ENCODE assay signal across 20 cellular contexts in the genomic region with DNA sequence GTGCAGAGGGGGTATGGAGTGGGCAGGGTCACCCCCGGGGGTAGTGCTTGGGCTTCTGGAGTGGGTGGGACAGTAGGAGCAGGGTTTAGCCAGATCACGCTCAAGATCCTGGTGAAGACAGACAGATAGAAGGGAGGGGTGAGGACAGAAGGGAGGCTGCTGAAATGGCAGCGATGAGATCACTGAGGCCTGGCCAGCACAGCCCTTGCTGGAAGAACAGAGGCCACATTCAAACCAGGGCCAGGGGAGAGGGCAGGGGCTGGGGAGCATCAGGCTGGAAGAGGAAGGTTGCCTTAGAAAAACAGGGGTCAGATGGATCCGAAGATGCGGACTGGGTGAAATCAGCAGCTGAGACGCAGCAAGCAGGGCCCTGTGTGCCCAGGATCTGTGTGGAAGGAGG.
A peak's percentile ranks its signal among the peaks of the same experiment; 100 is the strongest.
DNase-seq lines count a peak whose midpoint lies in the region; ATAC-seq and TF ChIP-seq lines count a peak whose summit lies in the region.
"Had no signal": no experiment of that assay in that cellular context is flagged by ENCODE, and none has a peak within 500 bp of the region (broad histone marks: within the 10 kb centered on the region; RNA-seq: fewer than 3 reads in every experiment).

No MANE protein-coding gene starts in this region.

- peak in 5 of 8 donors; percentile 17 to 52 (median 33) for ATAC-seq in heart right ventricle
- ATAC-seq: activated naive CD4-positive, alpha-beta T cell treated with anti-CD3 and anti-CD28 coated beads, Interleukin-2, amount 50 U/mL, for 72 hours; effector memory CD8-positive, alpha-beta T cell; PC-3 had no signal

- peaks cover 10% of the 10 kb centered on the region for H3K36me3 Mint-ChIP-seq in MCF 10A (ENCODE audit: insufficient read depth, unreplicated experiment)
- peaks cover 15% of the 10 kb centered on the region for H3K36me3 Mint-ChIP-seq in nephron (ENCODE audit: low read depth)
- no peaks in the 10 kb centered on the region for H3K36me3 Mint-ChIP-seq in CD8-positive, alpha-beta memory T cell
- H3K36me3 Mint-ChIP-seq: activated naive CD4-positive, alpha-beta T cell treated with anti-CD3 and anti-CD28 coated beads, Interleukin-2, amount 50 U/mL, for 72 hours; IgD-negative memory B cell had no signal

- H3K27ac ChIP-seq in breast epithelium (no peak overlapping the region), heart right ventricle (peak overlapping the region in 3 of 10 donors; percentile 16 to 36 (median 27)), thyroid gland (peak overlapping the region in 2 of 3 donors; percentile 18 to 26), ovary (no peak overlapping the region)
- no peak overlapping the region for H3K27ac ChIP-seq in CD8-positive, alpha-beta memory T cell (ENCODE audit: low read depth, low read length)
- H3K27ac ChIP-seq: neutrophil had no signal

- POLR2A ChIA-PET in MCF 10A (lab: Yijun Ruan, JAX), result no interaction called here
- POLR2A ChIA-PET in CD8-positive, alpha-beta memory T cell (lab: Charles Lee), result no interaction called here

- H3K36me3 ChIP-seq in breast epithelium (no peaks in the 10 kb centered on the region), heart right ventricle (peaks cover 0 to 30% (median 12%) of the 10 kb centered on the region in 9 donors), thyroid gland (peaks cover 0 to 4% of the 10 kb centered on the region in 2 donors), ovary (no peaks in the 10 kb centered on the region)
- H3K36me3 ChIP-seq in CD8-positive, alpha-beta memory T cell (ENCODE audit: insufficient read depth, low read length), result no peaks in the 10 kb centered on the region

- H3K4me3 Mint-ChIP-seq in MCF 10A (ENCODE audit: unreplicated experiment) (no peak overlapping the region), nephron (peak overlapping the region in 1 of 3 experiments; percentile 21)
- H3K4me3 Mint-ChIP-seq in CD8-positive, alpha-beta memory T cell, result no peak overlapping the region
- H3K4me3 Mint-ChIP-seq: effector memory CD8-positive, alpha-beta T cell; IgD-negative memory B cell had no signal

- WGBS in heart right ventricle, 2 donors, result 79% methylated on average over 6 of the region's 6 CpGs
- 78 to 81% methylated on average over 6 of the region's 6 CpGs for WGBS in thyroid gland, 2 donors
- WGBS in ovary, 3 donors, result 84 to 89% (median 88%) methylated on average over 6 of the region's 6 CpGs

- TF ChIP-seq CTCF in MCF 10A (IDR thresholded peaks at IDR 0.05; ENCODE audit: unreplicated experiment) (no peak), breast epithelium (IDR thresholded peaks at IDR 0.05) (no peak), heart right ventricle (IDR thresholded peaks at IDR 0.05) (no peak), nephron (IDR thresholded peaks at IDR 0.05; ENCODE audit: unreplicated experiment in 3 of 3) (no peak), thyroid gland (IDR thresholded peaks at IDR 0.05) (no peak), ovary (IDR thresholded peaks at IDR 0.05) (no peak)

- CTCF ChIA-PET in MCF 10A (lab: Yijun Ruan, JAX), result interaction anchor here (0.8 to 5.5 kb wide), 11 partner anchors 11 to 502 kb away, joined by 3 to 77 read pairs (median 6); no protein-coding TSS in a partner anchor
- CTCF ChIA-PET in CD8-positive, alpha-beta memory T cell (lab: Charles Lee), result interaction anchor here (1.1 to 7.2 kb wide), 7 partner anchors 9 to 584 kb away, joined by 3 to 87 read pairs (median 6); a partner anchor contains a TSS

- TF ChIP-seq POLR2A in breast epithelium (IDR thresholded peaks at IDR 0.05) (no peak), thyroid gland (IDR thresholded peaks at IDR 0.05) (no peak), ovary (IDR thresholded peaks at IDR 0.05) (no peak)

- peaks cover under 1% of the 10 kb centered on the region for H3K4me1 Mint-ChIP-seq in MCF 10A (ENCODE audit: insufficient read depth, unreplicated experiment)
- peaks cover 43% of the 10 kb centered on the region for H3K4me1 Mint-ChIP-seq in nephron
- H3K4me1 Mint-ChIP-seq in CD8-positive, alpha-beta memory T cell, result peaks cover 0 to 3% (median 3%) of the 10 kb centered on the region in 3 donors

- H3K4me1 ChIP-seq in breast epithelium, result no peaks in the 10 kb centered on the region
- H3K4me1 ChIP-seq in heart right ventricle, result peaks cover 10 to 72% (median 38%) of the 10 kb centered on the region in 9 donors
- peaks cover 0 to 26% of the 10 kb centered on the region in 2 donors for H3K4me1 ChIP-seq in thyroid gland
- H3K4me1 ChIP-seq in ovary (ENCODE audit: insufficient read depth), result peaks cover 5% of the 10 kb centered on the region
- no peaks in the 10 kb centered on the region for H3K4me1 ChIP-seq in CD8-positive, alpha-beta memory T cell (ENCODE audit: insufficient read depth, low read length)

- no peaks in the 10 kb centered on the region for H3K9me3 ChIP-seq in breast epithelium
- no peaks in the 10 kb centered on the region for H3K9me3 ChIP-seq in heart right ventricle
- no peaks in the 10 kb centered on the region for H3K9me3 ChIP-seq in thyroid gland
- H3K9me3 ChIP-seq in ovary, result no peaks in the 10 kb centered on the region
- H3K9me3 ChIP-seq in CD8-positive, alpha-beta memory T cell (ENCODE audit: low read length), result no peaks in the 10 kb centered on the region
- H3K9me3 ChIP-seq: neutrophil, SK-N-SH, upper lobe of left lung had no signal

- intact Hi-C loops in MCF 10A (cut with micrococcal nuclease) (loop anchor here (5.0 kb wide), 2 partner anchors 466 to 584 kb away; a partner anchor contains a TSS), breast epithelium (cut with DNase I; ENCODE audit: low total_unique reads) (no loop called here), heart right ventricle (cut with DNase I) (loop anchor here in 8 of 10 donors (2.0 to 10.0 kb wide), 7 partner anchors 34 to 1406 kb away; no protein-coding TSS in a partner anchor), thyroid gland (cut with DNase I) (no loop called here), ovary (cut with DNase I) (loop anchor here in 1 of 4 donors (5.0 kb wide), 1 partner anchor 209 kb away; no protein-coding TSS in a partner anchor)

- H3K4me3 ChIP-seq in breast epithelium, result no peak overlapping the region
- no peak overlapping the region for H3K4me3 ChIP-seq in heart right ventricle
- no peak overlapping the region for H3K4me3 ChIP-seq in thyroid gland (replicated peaks in 1 of 3)
- no peak overlapping the region for H3K4me3 ChIP-seq in ovary
- no peak overlapping the region for H3K4me3 ChIP-seq in CD8-positive, alpha-beta memory T cell (ENCODE audit: low read length)
- H3K4me3 ChIP-seq: upper lobe of left lung had no signal

- no peaks in the 10 kb centered on the region for H3K27me3 Mint-ChIP-seq in MCF 10A (ENCODE audit: insufficient read depth, unreplicated experiment)
- H3K27me3 Mint-ChIP-seq in nephron (ENCODE audit: low read depth), result peaks cover 4% of the 10 kb centered on the region
- H3K27me3 Mint-ChIP-seq in CD8-positive, alpha-beta memory T cell, result peaks cover 4 to 18% of the 10 kb centered on the region in 2 donors

- TF ChIP-seq EP300 in ovary (IDR thresholded peaks at IDR 0.05), result no peak

- H3K27ac Mint-ChIP-seq in MCF 10A (ENCODE audit: low read depth, unreplicated experiment), result peak overlapping the region; percentile 55
- H3K27ac Mint-ChIP-seq in nephron, result peak overlapping the region; percentile 45 to 77 (median 63)
- H3K27ac Mint-ChIP-seq in CD8-positive, alpha-beta memory T cell, result peak overlapping the region in 1 of 8 donors; percentile 80
- H3K27ac Mint-ChIP-seq: activated naive CD4-positive, alpha-beta T cell treated with anti-CD3 and anti-CD28 coated beads, Interleukin-2, amount 50 U/mL, for 72 hours; IgD-negative memory B cell had no signal

- BruUV-seq in MCF 10A (replicated peaks; lab: Mats Ljungman, UMichigan), result no TSS peak

- H3K9me3 Mint-ChIP-seq in MCF 10A (ENCODE audit: unreplicated experiment) (no peaks in the 10 kb centered on the region), nephron (no peaks in the 10 kb centered on the region)
- no peaks in the 10 kb centered on the region for H3K9me3 Mint-ChIP-seq in CD8-positive, alpha-beta memory T cell
- H3K9me3 Mint-ChIP-seq: activated naive CD4-positive, alpha-beta T cell treated with anti-CD3 and anti-CD28 coated beads, Interleukin-2, amount 50 U/mL, for 72 hours; effector memory CD8-positive, alpha-beta T cell; IgD-negative memory B cell had no signal

- H3K27me3 ChIP-seq in breast epithelium, result no peaks in the 10 kb centered on the region
- H3K27me3 ChIP-seq in heart right ventricle, result no peaks in the 10 kb centered on the region
- H3K27me3 ChIP-seq in thyroid gland, result no peaks in the 10 kb centered on the region
- no peaks in the 10 kb centered on the region for H3K27me3 ChIP-seq in ovary
- no peaks in the 10 kb centered on the region for H3K27me3 ChIP-seq in CD8-positive, alpha-beta memory T cell (ENCODE audit: insufficient read depth, low read length, poor library complexity, severe bottlenecking)
- H3K27me3 ChIP-seq: neutrophil, upper lobe of left lung had no signal

- DNase-seq in MCF 10A (ENCODE audit: unreplicated experiment) (no peak), breast epithelium (ENCODE audit: low spot score in 2 of 2) (no peak), heart right ventricle (no peak), thyroid gland (no peak), ovary (no peak), Kasumi-1 (lab: John Stamatoyannopoulos, UW) (no peak)
- no peak for DNase-seq in CD8-positive, alpha-beta memory T cell
- DNase-seq: activated CD4-positive, alpha-beta T cell treated with anti-CD3 and anti-CD28 coated beads, Interleukin-2, amount 50 U/mL, for 4 hours; activated T-cell treated with anti-CD3 and anti-CD28 coated beads, Interleukin-2, amount 50 U/mL, for 48 hours; DMS53; effector memory CD8-positive, alpha-beta T cell; mammary epithelial cell; MV-4-11; PC-3; SK-N-SH; upper lobe of left lung had no signal

Comparison
In these comparisons a context has a peak if more than half of its experiments do, and no peak if none do; other contexts are left out.
1. intact Hi-C loops: an anchor here in MCF 10A (5.0 kb wide) and heart right ventricle (2.0 to 10.0 kb wide); none called in breast epithelium and thyroid gland.
2. H3K27ac ChIP-seq: peak in thyroid gland (2 of 3); none in breast epithelium (0 of 2), ovary (0 of 2) and CD8-positive, alpha-beta memory T cell (single experiment).